2 cellular contexts compared by ENCODE assay signal in the genomic region with DNA sequence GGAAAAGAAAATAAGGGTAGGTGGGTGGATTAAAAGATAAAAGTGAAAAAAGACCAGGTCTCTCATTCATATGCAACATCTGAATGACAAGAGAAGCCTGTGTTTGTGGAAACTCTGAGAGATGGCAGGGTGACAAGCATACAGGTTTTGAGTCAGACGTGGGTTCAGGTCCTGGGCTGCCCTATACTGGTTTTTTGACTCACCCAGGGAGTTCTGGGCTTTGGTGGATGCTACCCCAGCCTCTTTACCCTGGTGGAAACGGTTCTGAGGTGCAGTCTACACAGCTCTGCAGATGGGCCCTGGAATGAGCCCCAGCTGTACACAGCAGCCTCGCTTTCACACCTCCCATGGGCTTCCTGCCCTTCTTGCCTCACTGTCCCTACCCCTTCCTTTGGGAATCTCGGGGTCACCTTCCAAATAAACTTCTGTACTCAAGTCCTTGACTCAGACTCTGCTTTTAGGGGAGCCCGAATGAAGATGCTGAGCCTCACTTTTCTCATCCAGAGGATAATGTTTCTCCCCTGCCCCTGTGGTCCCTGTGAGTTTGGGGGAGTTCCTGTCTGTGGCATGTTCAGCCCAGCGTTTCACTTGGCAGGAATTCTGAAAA.
TF ChIP-seq lines count a peak whose summit lies in the region.

No MANE protein-coding gene starts in this region.

TF ChIP-seq in HCT116, 20 proteins besides CTCF, POLR2A, EP300 and RAD21 (continued from another document):
- TF ChIP-seq, protein P1, sequence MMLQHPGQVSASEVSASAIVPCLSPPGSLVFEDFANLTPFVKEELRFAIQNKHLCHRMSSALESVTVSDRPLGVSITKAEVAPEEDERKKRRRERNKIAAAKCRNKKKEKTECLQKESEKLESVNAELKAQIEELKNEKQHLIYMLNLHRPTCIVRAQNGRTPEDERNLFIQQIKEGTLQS (IDR thresholded peaks at IDR 0.05): no peak
- TF ChIP-seq ELF1 (IDR thresholded peaks at IDR 0.05; ENCODE audit: borderline replicate concordance, low read depth) (no peak), SP1 (IDR thresholded peaks at IDR 0.05; ENCODE audit: low read depth) (no peak), YY1 (IDR thresholded peaks at IDR 0.05; ENCODE audit: extremely low read depth, insufficient replicate concordance, low read depth, low read length) (no peak), ZNF274 (IDR thresholded peaks at IDR 0.05; ENCODE audit: low read depth, low read length) (no peak), JUND (IDR thresholded peaks at IDR 0.05) (no peak), POLR2AphosphoS5 (IDR thresholded peaks at IDR 0.05; ENCODE audit: low read depth, low read length) (no peak)

TF ChIP-seq in WTC11, 78 proteins besides CTCF, POLR2A, EP300 and RAD21 (continued from another document):
- TF ChIP-seq PRDM15 (CRISPR knock-in tag; IDR thresholded peaks at IDR 0.05) (no peak), ZNF232 (CRISPR knock-in tag; IDR thresholded peaks at IDR 0.05) (no peak), NFE2L1 (CRISPR knock-in tag; IDR thresholded peaks at IDR 0.05) (no peak), ZNF425 (CRISPR knock-in tag; conservative IDR thresholded peaks at IDR 0.05) (no peak), USF1 (CRISPR knock-in tag; IDR thresholded peaks at IDR 0.05) (no peak)
